ENCODE assay signal across 18 cellular contexts in genomic region chr19:9354651-9355050, GRCh38. TPM values are rescaled to one million over a fixed set of nuclear protein-coding genes. Genes with fewer than 3 reads are reported as not detected.
DNase-seq lines count a peak whose midpoint lies in the region; ATAC-seq and TF ChIP-seq lines count a peak whose summit lies in the region.
"Had no signal": no experiment of that assay in that cellular context is flagged by ENCODE, and none has a peak within 500 bp of the region (broad histone marks: within the 10 kb centered on the region; RNA-seq: fewer than 3 reads in every experiment).

No MANE protein-coding gene starts in this region.

- no peaks in the 10 kb centered on the region for H3K4me1 ChIP-seq in liver (ENCODE audit: control insufficient read depth in 4 of 4, insufficient read depth in 4 of 4, low read length in 3 of 4)
- no peaks in the 10 kb centered on the region for H3K4me1 ChIP-seq in right lobe of liver
- no peaks in the 10 kb centered on the region for H3K4me1 ChIP-seq in breast epithelium
- H3K4me1 ChIP-seq: BE2C had no signal

- no peak for TF ChIP-seq RAD21 in liver (IDR thresholded peaks at IDR 0.05)

- DNase-seq in right lobe of liver (no peak), T-helper 17 cell (no peak), foreskin fibroblast (peak; percentile 11 to 21), COLO668 (lab: John Stamatoyannopoulos, UW; ENCODE audit: unreplicated experiment) (no peak), breast epithelium (ENCODE audit: low spot score in 2 of 2) (no peak), kidney glomerular epithelial cell (lab: John Stamatoyannopoulos, UW) (no peak)
- no peak for DNase-seq in stimulated activated CD8-positive, alpha-beta memory T cell treated with anti-CD3 and anti-CD28 coated beads, Interleukin-4, amount 100 ng/mL, for 48 hours
- DNase-seq: 8988T; BE2C; C1 segment of cervical spinal cord; CD4-positive, CD25-positive, alpha-beta regulatory T cell; DMS79 treated with DMSO at 0.1 percent for 48 hours; EL; H9 had no signal

- intact Hi-C loops in right lobe of liver (cut with DNase I) (no loop called here), breast epithelium (cut with DNase I; ENCODE audit: low total_unique reads) (no loop called here)

- H3K27me3 ChIP-seq in liver (ENCODE audit: control insufficient read depth in 4 of 4, insufficient read depth in 4 of 4, low read length in 3 of 4) (no peaks in the 10 kb centered on the region), right lobe of liver (no peaks in the 10 kb centered on the region), breast epithelium (no peaks in the 10 kb centered on the region)
- H3K27me3 ChIP-seq: BE2C had no signal

- TF ChIP-seq POLR2A in right lobe of liver (IDR thresholded peaks at IDR 0.05) (no peak), breast epithelium (IDR thresholded peaks at IDR 0.05) (no peak)

- TF ChIP-seq CTCF in liver (IDR thresholded peaks at IDR 0.05; ENCODE audit: low read depth, low read length, missing input control) (no peak), right lobe of liver (IDR thresholded peaks at IDR 0.05) (no peak), foreskin fibroblast (IDR thresholded peaks at IDR 0.05; ENCODE audit: low read depth, low read length) (no peak), breast epithelium (IDR thresholded peaks at IDR 0.05) (no peak)

- H3K9me3 ChIP-seq in liver (ENCODE audit: control insufficient read depth in 4 of 4, low read length in 3 of 4) (peaks cover 40 to 79% (median 55%) of the 10 kb centered on the region in 4 donors), right lobe of liver (peaks cover 0 to 29% (median 3%) of the 10 kb centered on the region in 4 donors), T-helper 17 cell (ENCODE audit: control insufficient read depth, low read length, poor library complexity, severe bottlenecking) (peaks cover 9% of the 10 kb centered on the region), breast epithelium (peaks cover 84 to 100% of the 10 kb centered on the region in 2 donors)

- H3K4me3 ChIP-seq in liver (ENCODE audit: low read depth in 1 of 3, low read length in 3 of 3) (peak overlapping the region in 2 of 3 donors; percentile 54 to 62), right lobe of liver (no peak overlapping the region), foreskin fibroblast (ENCODE audit: low read depth in 1 of 2, low read length in 2 of 2) (no peak overlapping the region), breast epithelium (no peak overlapping the region)
- H3K4me3 ChIP-seq: GM12878 had no signal

- no peak overlapping the region for H3K9ac ChIP-seq in liver (ENCODE audit: low read depth in 1 of 2, low read length in 2 of 2)

- ATAC-seq in right lobe of liver (no peak), T-helper 17 cell (no peak)
- ATAC-seq: GM12878, HepG2 had no signal

- no peaks in the 10 kb centered on the region for H3K27me3 Mint-ChIP-seq in T-helper 17 cell
- H3K27me3 Mint-ChIP-seq: CD4-positive, CD25-positive, alpha-beta regulatory T cell; IgD-negative memory B cell had no signal

- H3K36me3 ChIP-seq in liver (ENCODE audit: control insufficient read depth in 4 of 4, insufficient read depth in 3 of 4, low read depth in 1 of 4, low read length in 3 of 4) (peaks cover 0 to 14% (median 8%) of the 10 kb centered on the region in 4 donors), right lobe of liver (no peaks in the 10 kb centered on the region), breast epithelium (peaks cover 19% of the 10 kb centered on the region)
- H3K36me3 ChIP-seq: BE2C had no signal

- no peaks in the 10 kb centered on the region for H3K36me3 Mint-ChIP-seq in T-helper 17 cell (ENCODE audit: low read depth)

- peak overlapping the region; percentile 31 for H3K4me3 Mint-ChIP-seq in T-helper 17 cell
- H3K4me3 Mint-ChIP-seq: CD4-positive, CD25-positive, alpha-beta regulatory T cell; H9; IgD-negative memory B cell had no signal

- H3K27ac ChIP-seq in liver (ENCODE audit: low read depth in 1 of 2, low read length in 2 of 2) (no peak overlapping the region), right lobe of liver (no peak overlapping the region), breast epithelium (no peak overlapping the region)

- H3K4me1 Mint-ChIP-seq in T-helper 17 cell, result no peaks in the 10 kb centered on the region
- H3K4me1 Mint-ChIP-seq: CD4-positive, CD25-positive, alpha-beta regulatory T cell; H9 had no signal

- no peak overlapping the region for H3K27ac Mint-ChIP-seq in T-helper 17 cell
- H3K27ac Mint-ChIP-seq: CD4-positive, CD25-positive, alpha-beta regulatory T cell; H9; IgD-negative memory B cell had no signal

- whole genome bisulfite sequencing in liver, result 97% methylated on average over 2 of the region's 2 CpGs
- 80% methylated on average over 1 of the region's 2 CpGs for WGBS in right lobe of liver (ENCODE audit: insufficient coverage, low coverage, low lambda C conversion rate, missing lambda C conversion rate)

TF ChIP-seq in liver, 16 proteins besides CTCF, POLR2A, EP300 and RAD21:
- TF ChIP-seq, protein P1, sequence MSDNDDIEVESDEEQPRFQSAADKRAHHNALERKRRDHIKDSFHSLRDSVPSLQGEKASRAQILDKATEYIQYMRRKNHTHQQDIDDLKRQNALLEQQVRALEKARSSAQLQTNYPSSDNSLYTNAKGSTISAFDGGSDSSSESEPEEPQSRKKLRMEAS (IDR thresholded peaks at IDR 0.05), result no peak
TF ChIP-seq in liver: peak in this region for 0.

RNA-seq across cellular contexts. Expression of gene ZNF177, which starts 8.2 kb away (rescaled TPM):
- total RNA-seq in liver (under 1 TPM; 0.51 to 0.67 TPM), right lobe of liver (under 1 TPM in 5 of 6 experiments, not detected in 1; 0.18 to 0.66 (median 0.61) TPM), T-helper 17 cell (1 to 10 TPM in 1 of 2 donors, under 1 TPM in 1; 0.31 to 1.1 TPM), breast epithelium (1 to 10 TPM; 2.9 to 8.3 (median 3.6) TPM)
- polyA plus RNA-seq in liver, result under 1 TPM; 0.32 to 0.40 TPM

RNA-seq across cellular contexts. Expression of gene ZNF559, which starts 30.7 kb away (rescaled TPM):
- total RNA-seq in liver (1 to 10 TPM; 2.6 to 6.2 TPM), right lobe of liver (1 to 10 TPM; 1.7 to 7.8 (median 4.0) TPM), T-helper 17 cell (10 to 100 TPM in 1 of 2 donors, 1 to 10 TPM in 1; 5.3 to 16.6 TPM), breast epithelium (10 to 100 TPM; 18.4 to 39.1 (median 23.4) TPM)
- 1 to 10 TPM; 3.1 to 4.1 TPM for polyA plus RNA-seq in liver

RNA-seq across cellular contexts. Expression of gene ZNF699, which starts 45.0 kb away (rescaled TPM):
- total RNA-seq in liver (1 to 10 TPM; 2.5 to 3.0 TPM), right lobe of liver (1 to 10 TPM in 5 of 6 experiments, under 1 TPM in 1; 0.48 to 7.8 (median 2.3) TPM), T-helper 17 cell (10 to 100 TPM; 11.3 to 12.0 TPM), breast epithelium (10 to 100 TPM; 10.1 to 27.4 (median 16.1) TPM)
- polyA plus RNA-seq in liver, result 1 to 10 TPM in 1 of 2 donors, under 1 TPM in 1; 0.91 to 1.1 TPM

Comparison
In these comparisons a context has a peak if more than half of its experiments do, and no peak if none do; other contexts are left out.
1. H3K4me3 ChIP-seq: peak in liver (2 of 3); none in right lobe of liver (0 of 3), foreskin fibroblast (0 of 2) and breast epithelium (0 of 3).
2. DNase-seq: peak in foreskin fibroblast (2 of 2); none in right lobe of liver (0 of 3), T-helper 17 cell (0 of 3), stimulated activated CD8-positive, alpha-beta memory T cell treated with anti-CD3 and anti-CD28 coated beads, Interleukin-4, amount 100 ng/mL, for 48 hours (single experiment), COLO668 (single experiment), breast epithelium (0 of 2) and kidney glomerular epithelial cell (single experiment).